Comparison of ENCODE assay signal across 22 cellular contexts in genomic region chr16:23333034-23333579, GRCh38. TPM values are rescaled to one million over a fixed set of nuclear protein-coding genes. Genes with fewer than 3 reads are reported as not detected.
DNase-seq lines count a peak whose midpoint lies in the region; ATAC-seq and TF ChIP-seq lines count a peak whose summit lies in the region.
"Had no signal": no experiment of that assay in that cellular context is flagged by ENCODE, and none has a peak within 500 bp of the region (broad histone marks: within the 10 kb centered on the region; RNA-seq: fewer than 3 reads in every experiment).

No MANE protein-coding gene starts in this region.

- WGBS in body of pancreas, 2 donors: 77 to 80% methylated on average over 3 to 4 of the region's 4 CpGs

- no peaks in the 10 kb centered on the region for H3K4me1 Mint-ChIP-seq in CD8-positive, alpha-beta T cell (ENCODE audit: low read depth)

- intact Hi-C loops in body of pancreas (cut with DNase I): no loop called here
- intact Hi-C loops in CD8-positive, alpha-beta T cell (cut with DNase I, micrococcal nuclease): no loop called here

- POLR2A ChIA-PET in CD8-positive, alpha-beta T cell (lab: Charles Lee): no interaction called here

- H3K27me3 ChIP-seq in body of pancreas: no peaks in the 10 kb centered on the region
- H3K27me3 ChIP-seq in CD8-positive, alpha-beta T cell (ENCODE audit: insufficient read depth, low read length): no peaks in the 10 kb centered on the region

- no peaks in the 10 kb centered on the region for H3K9me3 Mint-ChIP-seq in CD8-positive, alpha-beta T cell
- H3K9me3 Mint-ChIP-seq: CD4-positive, alpha-beta T cell; HFFc6 had no signal

- H3K4me3 Mint-ChIP-seq in CD8-positive, alpha-beta T cell: no peak overlapping the region
- H3K4me3 Mint-ChIP-seq: B cell; CD4-positive, alpha-beta T cell; HFFc6 had no signal

- no peaks in the 10 kb centered on the region for H3K36me3 Mint-ChIP-seq in CD8-positive, alpha-beta T cell

- peaks cover 3% of the 10 kb centered on the region for H3K27me3 Mint-ChIP-seq in CD8-positive, alpha-beta T cell (ENCODE audit: low read depth)

- no peaks in the 10 kb centered on the region for H3K9me3 ChIP-seq in body of pancreas
- H3K9me3 ChIP-seq in CD8-positive, alpha-beta T cell (ENCODE audit: low read length): no peaks in the 10 kb centered on the region

- H3K36me3 ChIP-seq in body of pancreas (replicated peaks in 1 of 2; ENCODE audit: insufficient read depth in 1 of 2, low read depth in 2 of 2): no peaks in the 10 kb centered on the region
- no peaks in the 10 kb centered on the region for H3K36me3 ChIP-seq in CD8-positive, alpha-beta T cell (ENCODE audit: insufficient read depth, low read length)

- no peak for TF ChIP-seq POLR2A in body of pancreas (IDR thresholded peaks at IDR 0.05)

- ATAC-seq in body of pancreas: no peak
- no peak for ATAC-seq in CD8-positive, alpha-beta T cell
- no peak for ATAC-seq in HG02571 (IDR thresholded peaks at IDR 0.05; ENCODE audit: unreplicated experiment)
- ATAC-seq: HepG2, Panc1 had no signal

- DNase-seq in A172 (ENCODE audit: low spot score) (peak; percentile 52), LHCN-M2 (ENCODE audit: low read depth) (peak; percentile 63), RPMI7951 (ENCODE audit: low read depth) (peak; percentile 35), fibroblast of mammary gland (ENCODE audit: low read depth) (peak; percentile 8), body of pancreas (no peak)
- DNase-seq in CD8-positive, alpha-beta T cell: no peak
- DNase-seq in activated naive CD4-positive, alpha-beta T cell (lab: John Stamatoyannopoulos, UW): no peak
- DNase-seq: CD4-positive, alpha-beta T cell; EL; GOT3; HFFc6; Karpas-422; NCI-H1436 treated with DMSO at 0.1 percent for 48 hours; NCI-H2107; NCI-H446 treated with DMSO at 0.1 percent for 48 hours; NCI-H774; SHP77; SW 1271 had no signal

- H3K4me1 ChIP-seq in body of pancreas: peaks cover 19% of the 10 kb centered on the region
- no peaks in the 10 kb centered on the region for H3K4me1 ChIP-seq in CD8-positive, alpha-beta T cell (ENCODE audit: insufficient read depth, low read length)

- H3K27ac ChIP-seq in body of pancreas: no peak overlapping the region
- no peak overlapping the region for H3K27ac ChIP-seq in CD8-positive, alpha-beta T cell (ENCODE audit: low read depth, low read length)

- H3K4me3 ChIP-seq in fibroblast of mammary gland (ENCODE audit: control insufficient read depth, low read depth, low read length): no peak overlapping the region
- no peak overlapping the region for H3K4me3 ChIP-seq in body of pancreas
- no peak overlapping the region for H3K4me3 ChIP-seq in CD8-positive, alpha-beta T cell (ENCODE audit: low read depth, low read length)

- no peak overlapping the region for H3K27ac Mint-ChIP-seq in CD8-positive, alpha-beta T cell
- H3K27ac Mint-ChIP-seq: B cell; CD4-positive, alpha-beta T cell; HFFc6 had no signal

- TF ChIP-seq CTCF in fibroblast of mammary gland (conservative IDR thresholded peaks at IDR 0.05; ENCODE audit: control insufficient read depth, insufficient read depth, low read depth, low read length) (no peak), body of pancreas (IDR thresholded peaks at IDR 0.05) (no peak)
- no peak for TF ChIP-seq CTCF in CD8-positive, alpha-beta T cell (IDR thresholded peaks at IDR 0.05)

- CTCF ChIA-PET in CD8-positive, alpha-beta T cell (lab: Charles Lee): no interaction called here

RNA-seq across cellular contexts. Expression of gene SCNN1B, which starts 31.0 kb away (rescaled TPM):
- total RNA-seq in A172 (2014; rRNA removed; shearing (Covaris generic)): not detected in 2 replicates
- total RNA-seq in LHCN-M2 (2014; rRNA removed): not detected in 2 replicates
- polyA plus RNA-seq in LHCN-M2 (2012): not detected
- total RNA-seq in RPMI7951 (2014; rRNA removed; shearing (Covaris generic)): not detected in 2 replicates
- total RNA-seq in body of pancreas: 1 to 10 TPM in 1 of 2 donors, not detected in 1; 4.7 TPM
- not detected for total RNA-seq in CD8-positive, alpha-beta T cell
- total RNA-seq: B cell; CD4-positive, alpha-beta T cell; HepG2; HFFc6 had no signal
- polyA plus RNA-seq: HepG2 had no signal

Comparison
In these comparisons a context has a peak if more than half of its experiments do, and no peak if none do; other contexts are left out.
1. DNase-seq: peak in A172 (single experiment), LHCN-M2 (single experiment), RPMI7951 (single experiment) and fibroblast of mammary gland (single experiment); none in body of pancreas (0 of 4), CD8-positive, alpha-beta T cell (0 of 7) and activated naive CD4-positive, alpha-beta T cell (0 of 4).